Comparison of ENCODE assay signal across 9 cellular contexts in genomic region chr3:58025824-58026579, GRCh38. TPM values are rescaled to one million over a fixed set of nuclear protein-coding genes. Genes with fewer than 3 reads are reported as not detected.
DNase-seq lines count a peak whose midpoint lies in the region; ATAC-seq and TF ChIP-seq lines count a peak whose summit lies in the region.
"Had no signal": no experiment of that assay in that cellular context is flagged by ENCODE, and none has a peak within 500 bp of the region (broad histone marks: within the 10 kb centered on the region; RNA-seq: fewer than 3 reads in every experiment).

No MANE protein-coding gene starts in this region.

- H2AK5ac ChIP-seq in mesendoderm (ENCODE audit: low read length): peak overlapping the region; percentile 60

- no peak overlapping the region for H2BK120ac ChIP-seq in mesendoderm (ENCODE audit: low read depth, low read length)

- H2BK15ac ChIP-seq in mesendoderm (replicated peaks; ENCODE audit: low read depth): no peak overlapping the region

- H3K27me3 ChIP-seq in mesendoderm (ENCODE audit: insufficient read depth, low read length, poor library complexity): no peaks in the 10 kb centered on the region

- H3K79me1 ChIP-seq in mesendoderm (ENCODE audit: low read length): peaks cover 19% of the 10 kb centered on the region

- no peaks in the 10 kb centered on the region for H3K9me3 Mint-ChIP-seq in brain

- peaks cover 60% of the 10 kb centered on the region for H3K79me2 ChIP-seq in mesendoderm (ENCODE audit: control insufficient read depth, insufficient read depth, low read length)

- peak overlapping the region in 4 of 5 experiments; percentile 68 to 89 (median 80) for H3K27ac Mint-ChIP-seq in brain

- TF ChIP-seq CTCF in brain (conservative IDR thresholded peaks at IDR 0.05): no peak

- peaks cover 29% of the 10 kb centered on the region for H3K4me1 ChIP-seq in mesendoderm (ENCODE audit: control insufficient read depth, low read depth, low read length)

- H3K36me3 ChIP-seq in mesendoderm (ENCODE audit: control insufficient read depth, insufficient read depth, low read length): no peaks in the 10 kb centered on the region

- no peak for ATAC-seq in activated CD4-positive, CD25-positive, alpha-beta regulatory T cell treated with anti-CD3 and anti-CD28 coated beads, Interleukin-2, amount 50 U/mL, for 24 hours

- peaks cover 42% of the 10 kb centered on the region for H3K4me1 Mint-ChIP-seq in brain

- H3K27ac ChIP-seq in mesendoderm (ENCODE audit: low read depth, low read length): no peak overlapping the region

- no peak overlapping the region for H3K4me2 ChIP-seq in mesendoderm (ENCODE audit: low read length)

- H3K4me3 Mint-ChIP-seq in brain: no peak overlapping the region

- H2BK5ac ChIP-seq in mesendoderm (ENCODE audit: low read length): no peak overlapping the region

- H3K23ac ChIP-seq in mesendoderm (ENCODE audit: low read length): peak overlapping the region; percentile 54

- no peak overlapping the region for H3K18ac ChIP-seq in mesendoderm (ENCODE audit: low read length)

- H4K5ac ChIP-seq in mesendoderm (ENCODE audit: low read length): no peak overlapping the region

- no peaks in the 10 kb centered on the region for H3K36me3 Mint-ChIP-seq in brain

- H4K8ac ChIP-seq in mesendoderm (ENCODE audit: low read depth, low read length): no peak overlapping the region

- DNase-seq in D341Med (ENCODE audit: low spot score) (peak; percentile 57), NCI-H2081 treated with DMSO at 0.1 percent for 48 hours (lab: John Stamatoyannopoulos, UW) (peak; percentile 26), mesendoderm (no peak), NCI-H1048 (lab: John Stamatoyannopoulos, UW) (no peak), cerebellar nuclear complex (lab: John Stamatoyannopoulos, UW) (no peak)
- no peak for DNase-seq in activated CD8-positive, alpha-beta memory T cell treated with anti-CD3 and anti-CD28 coated beads for 24 hours
- DNase-seq: GF-D8 had no signal

- H3K27me3 Mint-ChIP-seq in brain: no peaks in the 10 kb centered on the region

- no peak overlapping the region for H3K4ac ChIP-seq in mesendoderm (ENCODE audit: low read depth, low read length)

- H3K4me3 ChIP-seq in mesendoderm (ENCODE audit: low read length): no peak overlapping the region

- peak overlapping the region; percentile 39 for H3K9ac ChIP-seq in mesendoderm (ENCODE audit: low read length)

- H3K56ac ChIP-seq in mesendoderm (ENCODE audit: low read length): peak overlapping the region; percentile 61

- no CpG with 5 or more reads among the region's 12 CpGs for WGBS in mesendoderm (ENCODE audit: extremely low coverage, insufficient coverage, low lambda C conversion rate)

RNA-seq across cellular contexts. Expression of gene FLNB, which starts 17.8 kb away (rescaled TPM):
- 27.6 TPM for polyA plus RNA-seq in brain (ENCODE audit: insufficient read depth, low read depth, low replicate concordance)
- polyA plus RNA-seq in mesendoderm (2013, experiment 1 of 2): 26.8 TPM
- 26.5 TPM for polyA plus RNA-seq in mesendoderm (2013, experiment 2 of 2)

Comparison
In these comparisons a context has a peak if more than half of its experiments do, and no peak if none do; other contexts are left out.
1. DNase-seq: peak in D341Med (single experiment) and NCI-H2081 treated with DMSO at 0.1 percent for 48 hours (single experiment); none in mesendoderm (single experiment), NCI-H1048 (single experiment), cerebellar nuclear complex (0 of 2) and activated CD8-positive, alpha-beta memory T cell treated with anti-CD3 and anti-CD28 coated beads for 24 hours (single experiment).